1 cellular context compared by ENCODE assay signal in the genomic region with DNA sequence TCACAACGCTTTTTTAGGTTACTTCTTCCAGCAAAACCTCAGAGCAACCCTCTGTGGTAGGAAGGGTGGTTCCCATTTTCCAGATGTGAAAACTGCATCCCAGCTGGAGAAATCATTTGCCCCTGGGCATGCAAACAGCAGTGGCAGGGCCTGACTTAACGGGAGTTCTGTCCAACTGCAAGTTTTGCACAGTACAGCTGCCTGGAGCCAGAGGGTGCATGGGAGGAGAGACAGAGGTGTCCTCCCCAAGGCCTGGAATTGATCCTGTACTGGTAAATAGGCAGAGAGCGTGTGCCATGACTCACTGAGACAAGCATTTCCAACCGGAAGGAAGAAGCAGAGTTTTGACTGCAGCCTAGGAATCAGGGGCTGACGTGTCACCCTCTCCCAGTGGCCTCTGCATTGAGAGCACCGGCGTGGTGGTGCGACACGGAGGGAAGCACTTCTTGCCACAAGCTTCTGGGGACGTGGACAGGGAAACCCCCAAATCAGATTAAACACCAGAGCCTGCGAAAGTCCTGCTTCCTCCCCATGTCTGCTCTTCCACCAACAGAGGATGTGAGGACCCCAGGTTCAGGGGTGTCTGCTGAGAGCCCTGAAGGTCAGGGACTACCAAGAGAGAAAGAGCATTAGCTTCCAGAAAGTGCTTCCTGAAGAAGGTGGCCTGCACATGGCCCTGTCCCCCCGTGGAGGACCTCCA.
TF ChIP-seq lines count a peak whose summit lies in the region.

No MANE protein-coding gene starts in this region.

TF ChIP-seq in HepG2, 621 proteins besides CTCF, POLR2A, EP300 and RAD21 (continued from another document and continues in another):
- TF ChIP-seq, protein P1, sequence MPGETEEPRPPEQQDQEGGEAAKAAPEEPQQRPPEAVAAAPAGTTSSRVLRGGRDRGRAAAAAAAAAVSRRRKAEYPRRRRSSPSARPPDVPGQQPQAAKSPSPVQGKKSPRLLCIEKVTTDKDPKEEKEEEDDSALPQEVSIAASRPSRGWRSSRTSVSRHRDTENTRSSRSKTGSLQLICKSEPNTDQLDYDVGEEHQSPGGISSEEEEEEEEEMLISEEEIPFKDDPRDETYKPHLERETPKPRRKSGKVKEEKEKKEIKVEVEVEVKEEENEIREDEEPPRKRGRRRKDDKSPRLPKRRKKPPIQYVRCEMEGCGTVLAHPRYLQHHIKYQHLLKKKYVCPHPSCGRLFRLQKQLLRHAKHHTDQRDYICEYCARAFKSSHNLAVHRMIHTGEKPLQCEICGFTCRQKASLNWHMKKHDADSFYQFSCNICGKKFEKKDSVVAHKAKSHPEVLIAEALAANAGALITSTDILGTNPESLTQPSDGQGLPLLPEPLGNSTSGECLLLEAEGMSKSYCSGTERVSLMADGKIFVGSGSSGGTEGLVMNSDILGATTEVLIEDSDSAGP (CRISPR knock-in tag; IDR thresholded peaks at IDR 0.05; ENCODE audit: borderline replicate concordance) = no peak
- TF ChIP-seq SP140L (CRISPR knock-in tag; IDR thresholded peaks at IDR 0.05; ENCODE audit: borderline replicate concordance) (no peak), RFXAP (CRISPR knock-in tag; IDR thresholded peaks at IDR 0.05; ENCODE audit: borderline replicate concordance) (no peak), SIX4 (CRISPR knock-in tag; IDR thresholded peaks at IDR 0.05) (no peak), KDM4B (CRISPR knock-in tag; IDR thresholded peaks at IDR 0.05) (no peak), ZNF652 (CRISPR knock-in tag; IDR thresholded peaks at IDR 0.05; ENCODE audit: borderline replicate concordance, low read depth) (no peak), ESRRA (CRISPR knock-in tag; IDR thresholded peaks at IDR 0.05; ENCODE audit: low read depth) (no peak), ATF7-NPFF (CRISPR knock-in tag; IDR thresholded peaks at IDR 0.05; ENCODE audit: low read depth) (no peak), TOE1 (CRISPR knock-in tag; IDR thresholded peaks at IDR 0.05) (no peak), SETDB1 (CRISPR knock-in tag; IDR thresholded peaks at IDR 0.05; ENCODE audit: borderline replicate concordance) (no peak), ZNF136 (CRISPR knock-in tag; IDR thresholded peaks at IDR 0.05; ENCODE audit: low read depth) (no peak), GZF1 (CRISPR knock-in tag; IDR thresholded peaks at IDR 0.05) (no peak), CC2D1A (CRISPR knock-in tag; IDR thresholded peaks at IDR 0.05) (no peak), ZNF720 (CRISPR knock-in tag; IDR thresholded peaks at IDR 0.05) (no peak), ZNF891 (CRISPR knock-in tag; IDR thresholded peaks at IDR 0.05) (no peak), ZNF746 (CRISPR knock-in tag; IDR thresholded peaks at IDR 0.05) (no peak), FOSL2 (CRISPR knock-in tag; IDR thresholded peaks at IDR 0.05) (peak; percentile 95), LCORL (IDR thresholded peaks at IDR 0.05) (no peak), LCORL (CRISPR knock-in tag; IDR thresholded peaks at IDR 0.05) (no peak), HNRNPL (IDR thresholded peaks at IDR 0.05; ENCODE audit: low read depth, low read length) (no peak), ZNF775 (CRISPR knock-in tag; IDR thresholded peaks at IDR 0.05; ENCODE audit: borderline replicate concordance) (no peak), ZNF296 (CRISPR knock-in tag; conservative IDR thresholded peaks at IDR 0.05) (no peak), SKI (IDR thresholded peaks at IDR 0.05; ENCODE audit: partially characterized antibody) (no peak), ZNF326 (CRISPR knock-in tag; IDR thresholded peaks at IDR 0.05; ENCODE audit: borderline replicate concordance) (no peak), KDM5A (IDR thresholded peaks at IDR 0.05; ENCODE audit: borderline replicate concordance, low read length) (no peak), PCBP1 (IDR thresholded peaks at IDR 0.05; ENCODE audit: borderline replicate concordance, low read depth, low read length) (no peak), ELF3 (CRISPR knock-in tag; IDR thresholded peaks at IDR 0.05) (peak; percentile 87)
- TF ChIP-seq, protein P2, sequence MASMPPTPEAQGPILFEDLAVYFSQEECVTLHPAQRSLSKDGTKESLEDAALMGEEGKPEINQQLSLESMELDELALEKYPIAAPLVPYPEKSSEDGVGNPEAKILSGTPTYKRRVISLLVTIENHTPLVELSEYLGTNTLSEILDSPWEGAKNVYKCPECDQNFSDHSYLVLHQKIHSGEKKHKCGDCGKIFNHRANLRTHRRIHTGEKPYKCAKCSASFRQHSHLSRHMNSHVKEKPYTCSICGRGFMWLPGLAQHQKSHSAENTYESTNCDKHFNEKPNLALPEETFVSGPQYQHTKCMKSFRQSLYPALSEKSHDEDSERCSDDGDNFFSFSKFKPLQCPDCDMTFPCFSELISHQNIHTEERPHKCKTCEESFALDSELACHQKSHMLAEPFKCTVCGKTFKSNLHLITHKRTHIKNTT (CRISPR knock-in tag; IDR thresholded peaks at IDR 0.05) = no peak
- TF ChIP-seq, protein P3, sequence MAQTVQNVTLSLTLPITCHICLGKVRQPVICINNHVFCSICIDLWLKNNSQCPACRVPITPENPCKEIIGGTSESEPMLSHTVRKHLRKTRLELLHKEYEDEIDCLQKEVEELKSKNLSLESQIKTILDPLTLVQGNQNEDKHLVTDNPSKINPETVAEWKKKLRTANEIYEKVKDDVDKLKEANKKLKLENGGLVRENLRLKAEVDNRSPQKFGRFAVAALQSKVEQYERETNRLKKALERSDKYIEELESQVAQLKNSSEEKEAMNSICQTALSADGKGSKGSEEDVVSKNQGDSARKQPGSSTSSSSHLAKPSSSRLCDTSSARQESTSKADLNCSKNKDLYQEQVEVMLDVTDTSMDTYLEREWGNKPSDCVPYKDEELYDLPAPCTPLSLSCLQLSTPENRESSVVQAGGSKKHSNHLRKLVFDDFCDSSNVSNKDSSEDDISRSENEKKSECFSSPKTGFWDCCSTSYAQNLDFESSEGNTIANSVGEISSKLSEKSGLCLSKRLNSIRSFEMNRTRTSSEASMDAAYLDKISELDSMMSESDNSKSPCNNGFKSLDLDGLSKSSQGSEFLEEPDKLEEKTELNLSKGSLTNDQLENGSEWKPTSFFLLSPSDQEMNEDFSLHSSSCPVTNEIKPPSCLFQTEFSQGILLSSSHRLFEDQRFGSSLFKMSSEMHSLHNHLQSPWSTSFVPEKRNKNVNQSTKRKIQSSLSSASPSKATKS (CRISPR knock-in tag; IDR thresholded peaks at IDR 0.05) = no peak
- TF ChIP-seq, protein P4, sequence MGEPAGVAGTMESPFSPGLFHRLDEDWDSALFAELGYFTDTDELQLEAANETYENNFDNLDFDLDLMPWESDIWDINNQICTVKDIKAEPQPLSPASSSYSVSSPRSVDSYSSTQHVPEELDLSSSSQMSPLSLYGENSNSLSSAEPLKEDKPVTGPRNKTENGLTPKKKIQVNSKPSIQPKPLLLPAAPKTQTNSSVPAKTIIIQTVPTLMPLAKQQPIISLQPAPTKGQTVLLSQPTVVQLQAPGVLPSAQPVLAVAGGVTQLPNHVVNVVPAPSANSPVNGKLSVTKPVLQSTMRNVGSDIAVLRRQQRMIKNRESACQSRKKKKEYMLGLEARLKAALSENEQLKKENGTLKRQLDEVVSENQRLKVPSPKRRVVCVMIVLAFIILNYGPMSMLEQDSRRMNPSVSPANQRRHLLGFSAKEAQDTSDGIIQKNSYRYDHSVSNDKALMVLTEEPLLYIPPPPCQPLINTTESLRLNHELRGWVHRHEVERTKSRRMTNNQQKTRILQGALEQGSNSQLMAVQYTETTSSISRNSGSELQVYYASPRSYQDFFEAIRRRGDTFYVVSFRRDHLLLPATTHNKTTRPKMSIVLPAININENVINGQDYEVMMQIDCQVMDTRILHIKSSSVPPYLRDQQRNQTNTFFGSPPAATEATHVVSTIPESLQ (CRISPR knock-in tag; conservative IDR thresholded peaks at IDR 0.05) = no peak
- TF ChIP-seq, protein P5, sequence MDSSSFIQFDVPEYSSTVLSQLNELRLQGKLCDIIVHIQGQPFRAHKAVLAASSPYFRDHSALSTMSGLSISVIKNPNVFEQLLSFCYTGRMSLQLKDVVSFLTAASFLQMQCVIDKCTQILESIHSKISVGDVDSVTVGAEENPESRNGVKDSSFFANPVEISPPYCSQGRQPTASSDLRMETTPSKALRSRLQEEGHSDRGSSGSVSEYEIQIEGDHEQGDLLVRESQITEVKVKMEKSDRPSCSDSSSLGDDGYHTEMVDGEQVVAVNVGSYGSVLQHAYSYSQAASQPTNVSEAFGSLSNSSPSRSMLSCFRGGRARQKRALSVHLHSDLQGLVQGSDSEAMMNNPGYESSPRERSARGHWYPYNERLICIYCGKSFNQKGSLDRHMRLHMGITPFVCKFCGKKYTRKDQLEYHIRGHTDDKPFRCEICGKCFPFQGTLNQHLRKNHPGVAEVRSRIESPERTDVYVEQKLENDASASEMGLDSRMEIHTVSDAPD (CRISPR knock-in tag; IDR thresholded peaks at IDR 0.05) = no peak
- TF ChIP-seq, protein P6, sequence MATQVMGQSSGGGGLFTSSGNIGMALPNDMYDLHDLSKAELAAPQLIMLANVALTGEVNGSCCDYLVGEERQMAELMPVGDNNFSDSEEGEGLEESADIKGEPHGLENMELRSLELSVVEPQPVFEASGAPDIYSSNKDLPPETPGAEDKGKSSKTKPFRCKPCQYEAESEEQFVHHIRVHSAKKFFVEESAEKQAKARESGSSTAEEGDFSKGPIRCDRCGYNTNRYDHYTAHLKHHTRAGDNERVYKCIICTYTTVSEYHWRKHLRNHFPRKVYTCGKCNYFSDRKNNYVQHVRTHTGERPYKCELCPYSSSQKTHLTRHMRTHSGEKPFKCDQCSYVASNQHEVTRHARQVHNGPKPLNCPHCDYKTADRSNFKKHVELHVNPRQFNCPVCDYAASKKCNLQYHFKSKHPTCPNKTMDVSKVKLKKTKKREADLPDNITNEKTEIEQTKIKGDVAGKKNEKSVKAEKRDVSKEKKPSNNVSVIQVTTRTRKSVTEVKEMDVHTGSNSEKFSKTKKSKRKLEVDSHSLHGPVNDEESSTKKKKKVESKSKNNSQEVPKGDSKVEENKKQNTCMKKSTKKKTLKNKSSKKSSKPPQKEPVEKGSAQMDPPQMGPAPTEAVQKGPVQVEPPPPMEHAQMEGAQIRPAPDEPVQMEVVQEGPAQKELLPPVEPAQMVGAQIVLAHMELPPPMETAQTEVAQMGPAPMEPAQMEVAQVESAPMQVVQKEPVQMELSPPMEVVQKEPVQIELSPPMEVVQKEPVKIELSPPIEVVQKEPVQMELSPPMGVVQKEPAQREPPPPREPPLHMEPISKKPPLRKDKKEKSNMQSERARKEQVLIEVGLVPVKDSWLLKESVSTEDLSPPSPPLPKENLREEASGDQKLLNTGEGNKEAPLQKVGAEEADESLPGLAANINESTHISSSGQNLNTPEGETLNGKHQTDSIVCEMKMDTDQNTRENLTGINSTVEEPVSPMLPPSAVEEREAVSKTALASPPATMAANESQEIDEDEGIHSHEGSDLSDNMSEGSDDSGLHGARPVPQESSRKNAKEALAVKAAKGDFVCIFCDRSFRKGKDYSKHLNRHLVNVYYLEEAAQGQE (IDR thresholded peaks at IDR 0.05; ENCODE audit: borderline replicate concordance in 1 of 2, low read depth in 1 of 2, low read length in 2 of 2) = no peak
- TF ChIP-seq, protein P7, sequence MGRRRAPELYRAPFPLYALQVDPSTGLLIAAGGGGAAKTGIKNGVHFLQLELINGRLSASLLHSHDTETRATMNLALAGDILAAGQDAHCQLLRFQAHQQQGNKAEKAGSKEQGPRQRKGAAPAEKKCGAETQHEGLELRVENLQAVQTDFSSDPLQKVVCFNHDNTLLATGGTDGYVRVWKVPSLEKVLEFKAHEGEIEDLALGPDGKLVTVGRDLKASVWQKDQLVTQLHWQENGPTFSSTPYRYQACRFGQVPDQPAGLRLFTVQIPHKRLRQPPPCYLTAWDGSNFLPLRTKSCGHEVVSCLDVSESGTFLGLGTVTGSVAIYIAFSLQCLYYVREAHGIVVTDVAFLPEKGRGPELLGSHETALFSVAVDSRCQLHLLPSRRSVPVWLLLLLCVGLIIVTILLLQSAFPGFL (CRISPR knock-in tag; IDR thresholded peaks at IDR 0.05) = no peak
- TF ChIP-seq, protein P8, sequence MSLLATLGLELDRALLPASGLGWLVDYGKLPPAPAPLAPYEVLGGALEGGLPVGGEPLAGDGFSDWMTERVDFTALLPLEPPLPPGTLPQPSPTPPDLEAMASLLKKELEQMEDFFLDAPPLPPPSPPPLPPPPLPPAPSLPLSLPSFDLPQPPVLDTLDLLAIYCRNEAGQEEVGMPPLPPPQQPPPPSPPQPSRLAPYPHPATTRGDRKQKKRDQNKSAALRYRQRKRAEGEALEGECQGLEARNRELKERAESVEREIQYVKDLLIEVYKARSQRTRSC (CRISPR knock-in tag; IDR thresholded peaks at IDR 0.05; ENCODE audit: low read depth) = no peak
- TF ChIP-seq, protein P9, sequence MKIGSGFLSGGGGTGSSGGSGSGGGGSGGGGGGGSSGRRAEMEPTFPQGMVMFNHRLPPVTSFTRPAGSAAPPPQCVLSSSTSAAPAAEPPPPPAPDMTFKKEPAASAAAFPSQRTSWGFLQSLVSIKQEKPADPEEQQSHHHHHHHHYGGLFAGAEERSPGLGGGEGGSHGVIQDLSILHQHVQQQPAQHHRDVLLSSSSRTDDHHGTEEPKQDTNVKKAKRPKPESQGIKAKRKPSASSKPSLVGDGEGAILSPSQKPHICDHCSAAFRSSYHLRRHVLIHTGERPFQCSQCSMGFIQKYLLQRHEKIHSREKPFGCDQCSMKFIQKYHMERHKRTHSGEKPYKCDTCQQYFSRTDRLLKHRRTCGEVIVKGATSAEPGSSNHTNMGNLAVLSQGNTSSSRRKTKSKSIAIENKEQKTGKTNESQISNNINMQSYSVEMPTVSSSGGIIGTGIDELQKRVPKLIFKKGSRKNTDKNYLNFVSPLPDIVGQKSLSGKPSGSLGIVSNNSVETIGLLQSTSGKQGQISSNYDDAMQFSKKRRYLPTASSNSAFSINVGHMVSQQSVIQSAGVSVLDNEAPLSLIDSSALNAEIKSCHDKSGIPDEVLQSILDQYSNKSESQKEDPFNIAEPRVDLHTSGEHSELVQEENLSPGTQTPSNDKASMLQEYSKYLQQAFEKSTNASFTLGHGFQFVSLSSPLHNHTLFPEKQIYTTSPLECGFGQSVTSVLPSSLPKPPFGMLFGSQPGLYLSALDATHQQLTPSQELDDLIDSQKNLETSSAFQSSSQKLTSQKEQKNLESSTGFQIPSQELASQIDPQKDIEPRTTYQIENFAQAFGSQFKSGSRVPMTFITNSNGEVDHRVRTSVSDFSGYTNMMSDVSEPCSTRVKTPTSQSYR (CRISPR knock-in tag; IDR thresholded peaks at IDR 0.05; ENCODE audit: borderline replicate concordance) = no peak
- TF ChIP-seq, protein P10, sequence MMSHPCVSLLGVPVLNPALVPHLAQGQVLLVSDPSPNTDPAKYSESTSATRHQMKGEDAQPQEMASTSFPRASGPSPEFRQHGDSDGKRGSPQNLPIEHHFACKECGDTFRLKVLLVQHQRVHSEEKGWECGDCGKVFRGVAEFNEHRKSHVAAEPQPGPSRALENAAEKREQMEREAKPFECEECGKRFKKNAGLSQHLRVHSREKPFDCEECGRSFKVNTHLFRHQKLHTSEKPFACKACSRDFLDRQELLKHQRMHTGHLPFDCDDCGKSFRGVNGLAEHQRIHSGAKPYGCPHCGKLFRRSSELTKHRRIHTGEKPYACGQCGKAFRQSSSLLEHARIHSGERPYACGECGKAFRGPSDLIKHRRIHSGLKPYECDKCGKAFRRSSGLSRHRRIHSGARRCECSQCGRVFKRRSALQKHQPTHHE (CRISPR knock-in tag; IDR thresholded peaks at IDR 0.05; ENCODE audit: borderline replicate concordance) = no peak
